In the genomic region with DNA sequence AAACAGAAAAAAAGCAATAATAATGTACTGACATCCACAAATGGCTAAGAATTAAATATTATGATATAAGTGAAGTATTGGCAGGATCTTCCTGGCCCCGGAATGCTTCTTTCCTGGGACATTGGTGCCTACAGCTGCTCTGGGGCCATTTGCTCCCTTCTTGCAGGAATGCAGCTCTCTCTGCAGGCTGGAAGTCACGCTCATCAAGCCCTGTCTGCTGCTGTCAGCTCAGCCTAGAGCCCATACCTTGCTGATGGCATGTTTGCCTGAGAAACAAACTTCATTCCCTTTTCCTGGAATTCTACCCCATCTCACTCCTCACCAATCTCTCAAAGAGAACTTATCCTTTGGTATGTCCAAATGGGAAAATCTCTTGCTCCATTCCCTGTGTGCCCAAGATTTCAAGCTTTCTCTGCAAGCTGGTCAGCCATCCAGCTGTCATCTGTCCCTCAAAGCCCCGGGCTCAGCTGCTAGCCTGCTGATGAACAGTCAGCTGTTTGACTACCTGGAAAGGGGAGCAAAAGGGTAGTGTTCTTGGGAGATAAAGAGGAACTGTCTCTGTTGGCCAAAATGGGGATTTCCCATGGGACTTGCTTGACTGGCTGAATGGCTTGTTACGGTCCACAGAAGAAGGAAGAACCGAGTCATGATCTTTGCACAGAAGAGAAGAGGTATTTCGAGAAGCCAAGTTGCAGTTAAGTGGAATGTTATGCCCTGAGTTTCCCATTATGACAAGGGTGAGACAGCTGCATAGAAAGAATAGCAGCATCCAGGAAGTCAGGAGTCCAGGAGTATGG, we compare ENCODE assay signal across 11 cellular contexts. TPM values are rescaled to one million over a fixed set of nuclear protein-coding genes. Genes with fewer than 3 reads are reported as not detected.
A peak's percentile ranks its signal among the peaks of the same experiment; 100 is the strongest.
DNase-seq lines count a peak whose midpoint lies in the region; ATAC-seq and TF ChIP-seq lines count a peak whose summit lies in the region.
"Had no signal": no experiment of that assay in that cellular context is flagged by ENCODE, and none has a peak within 500 bp of the region (broad histone marks: within the 10 kb centered on the region; RNA-seq: fewer than 3 reads in every experiment).

No MANE protein-coding gene starts in this region.

- peaks cover 6% of the 10 kb centered on the region for H3K9me3 Mint-ChIP-seq in glutamatergic neuron (ENCODE audit: unreplicated experiment)
- peaks cover 20% of the 10 kb centered on the region for H3K9me3 Mint-ChIP-seq in activated CD4-positive, alpha-beta T cell treated with anti-CD3 and anti-CD28 coated beads, Interleukin-2, amount 10 ng/mL, durations not matched to agents 24 days and 14 days

- peak overlapping the region; percentile 5 for H3K4me3 Mint-ChIP-seq in glutamatergic neuron (ENCODE audit: unreplicated experiment)
- H3K4me3 Mint-ChIP-seq in activated CD4-positive, alpha-beta T cell treated with anti-CD3 and anti-CD28 coated beads, Interleukin-2, amount 10 ng/mL, durations not matched to agents 24 days and 14 days = no peak overlapping the region

- peak; percentile 71 for ATAC-seq in GM19395 (IDR thresholded peaks at IDR 0.05; ENCODE audit: unreplicated experiment)
- ATAC-seq in HG03095 (IDR thresholded peaks at IDR 0.05; ENCODE audit: unreplicated experiment) = peak; percentile 65

- H3K27me3 Mint-ChIP-seq in glutamatergic neuron (ENCODE audit: unreplicated experiment) = peaks cover 4% of the 10 kb centered on the region
- peaks cover 9% of the 10 kb centered on the region for H3K27me3 Mint-ChIP-seq in activated CD4-positive, alpha-beta T cell treated with anti-CD3 and anti-CD28 coated beads, Interleukin-2, amount 10 ng/mL, durations not matched to agents 24 days and 14 days

- intact Hi-C loops in activated CD4-positive, alpha-beta T cell treated with anti-CD3 and anti-CD28 coated beads, Interleukin-2, amount 10 ng/mL, durations not matched to agents 24 days and 14 days (cut with micrococcal nuclease) = no loop called here

- TF ChIP-seq CTCF in glutamatergic neuron (IDR thresholded peaks at IDR 0.05; ENCODE audit: partially characterized antibody, unreplicated experiment) = no peak

- in situ Hi-C loops in Caki2 (cut with HindIII; ENCODE audit: low pct_unique_long_range_greater_than_20kb, low sequenced_read_pairs) = no loop called here

- peak overlapping the region; percentile 45 for H3K27ac Mint-ChIP-seq in glutamatergic neuron (ENCODE audit: unreplicated experiment)
- H3K27ac Mint-ChIP-seq in activated CD4-positive, alpha-beta T cell treated with anti-CD3 and anti-CD28 coated beads, Interleukin-2, amount 10 ng/mL, durations not matched to agents 24 days and 14 days = no peak overlapping the region

- H3K4me1 Mint-ChIP-seq in glutamatergic neuron (ENCODE audit: low read depth, unreplicated experiment) = peaks cover 8% of the 10 kb centered on the region
- peaks cover 3% of the 10 kb centered on the region for H3K4me1 Mint-ChIP-seq in activated CD4-positive, alpha-beta T cell treated with anti-CD3 and anti-CD28 coated beads, Interleukin-2, amount 10 ng/mL, durations not matched to agents 24 days and 14 days

- peaks cover 18% of the 10 kb centered on the region for H3K36me3 Mint-ChIP-seq in glutamatergic neuron (ENCODE audit: unreplicated experiment)
- no peaks in the 10 kb centered on the region for H3K36me3 Mint-ChIP-seq in activated CD4-positive, alpha-beta T cell treated with anti-CD3 and anti-CD28 coated beads, Interleukin-2, amount 10 ng/mL, durations not matched to agents 24 days and 14 days (ENCODE audit: low read depth)

- peak; percentile 61 for DNase-seq in Caki2 (ENCODE audit: low read depth)
- no peak for DNase-seq in glutamatergic neuron
- DNase-seq in NCI-H345 treated with DMSO at 0.1 percent for 48 hours (lab: John Stamatoyannopoulos, UW; ENCODE audit: unreplicated experiment) = no peak
- DNase-seq in activated CD4-positive, alpha-beta T cell treated with anti-CD3 and anti-CD28 coated beads, Interleukin-2, amount 10 ng/mL, durations not matched to agents 24 days and 14 days = no peak
- no peak for DNase-seq in AML-193 (lab: John Stamatoyannopoulos, UW)
- no peak for DNase-seq in stimulated activated CD4-positive, alpha-beta T cell treated with anti-CD3 and anti-CD28 coated beads, Interleukin-1b, Interleukin-23, amount 100 ng/mL, for 48 hours
- DNase-seq: Caco-2, NCI-H748 treated with DMSO at 0.1 percent for 48 hours had no signal

RNA-seq across cellular contexts. Expression of gene RASSF4, which starts 12.0 kb away (rescaled TPM):
- total RNA-seq in Caki2 (2014; rRNA removed; shearing (Covaris generic); ENCODE audit: low replicate concordance) = 2.9 and 3.4 TPM in 2 replicates
- 137 TPM for total RNA-seq in glutamatergic neuron (ENCODE audit: unreplicated experiment)
- total RNA-seq in activated CD4-positive, alpha-beta T cell treated with anti-CD3 and anti-CD28 coated beads, Interleukin-2, amount 10 ng/mL, durations not matched to agents 24 days and 14 days = 1.3 and 1.5 TPM in 2 replicates

RNA-seq across cellular contexts. Expression of gene DEPP1, which starts 31.1 kb away (rescaled TPM):
- 0.43 and 2.8 TPM in 2 replicates for total RNA-seq in Caki2 (2014; rRNA removed; shearing (Covaris generic); ENCODE audit: low replicate concordance)
- total RNA-seq in glutamatergic neuron (ENCODE audit: unreplicated experiment) = 13.6 TPM
- total RNA-seq in activated CD4-positive, alpha-beta T cell treated with anti-CD3 and anti-CD28 coated beads, Interleukin-2, amount 10 ng/mL, durations not matched to agents 24 days and 14 days = 3.3 and 4.3 TPM in 2 replicates

RNA-seq across cellular contexts. Expression of gene TMEM72, which starts 36.4 kb away (rescaled TPM):
- 1.5 TPM in 1 of 2 replicates, not detected in the other for total RNA-seq in Caki2 (2014; rRNA removed; shearing (Covaris generic); ENCODE audit: low replicate concordance)
- not detected for total RNA-seq in glutamatergic neuron (ENCODE audit: unreplicated experiment)
- total RNA-seq in activated CD4-positive, alpha-beta T cell treated with anti-CD3 and anti-CD28 coated beads, Interleukin-2, amount 10 ng/mL, durations not matched to agents 24 days and 14 days = not detected in 2 replicates
- total RNA-seq: activated CD8-positive, alpha-beta memory T cell treated with anti-CD3 and anti-CD28 coated beads for 36 hours; Caco-2 had no signal

RNA-seq across cellular contexts. Expression of gene ZNF22, which starts 53.2 kb away (rescaled TPM):
- 0.09 TPM in 1 of 2 replicates, not detected in the other for total RNA-seq in Caki2 (2014; rRNA removed; shearing (Covaris generic); ENCODE audit: low replicate concordance)
- total RNA-seq in glutamatergic neuron (ENCODE audit: unreplicated experiment) = 40.2 TPM
- total RNA-seq in activated CD4-positive, alpha-beta T cell treated with anti-CD3 and anti-CD28 coated beads, Interleukin-2, amount 10 ng/mL, durations not matched to agents 24 days and 14 days = 26.0 and 26.7 TPM in 2 replicates

Comparison
In these comparisons a context has a peak if more than half of its experiments do, and no peak if none do; other contexts are left out.
1. RNA of gene RASSF4, which starts 12.0 kb away (total RNA-seq): 137 TPM in glutamatergic neuron (single experiment); 2.9 to 3.4 TPM in Caki2 and 1.3 to 1.5 TPM in activated CD4-positive, alpha-beta T cell treated with anti-CD3 and anti-CD28 coated beads, Interleukin-2, amount 10 ng/mL, durations not matched to agents 24 days and 14 days; every median in the first group is over 10 times any median in the second.